ENCODE assay signal across 18 cellular contexts in the genomic region with DNA sequence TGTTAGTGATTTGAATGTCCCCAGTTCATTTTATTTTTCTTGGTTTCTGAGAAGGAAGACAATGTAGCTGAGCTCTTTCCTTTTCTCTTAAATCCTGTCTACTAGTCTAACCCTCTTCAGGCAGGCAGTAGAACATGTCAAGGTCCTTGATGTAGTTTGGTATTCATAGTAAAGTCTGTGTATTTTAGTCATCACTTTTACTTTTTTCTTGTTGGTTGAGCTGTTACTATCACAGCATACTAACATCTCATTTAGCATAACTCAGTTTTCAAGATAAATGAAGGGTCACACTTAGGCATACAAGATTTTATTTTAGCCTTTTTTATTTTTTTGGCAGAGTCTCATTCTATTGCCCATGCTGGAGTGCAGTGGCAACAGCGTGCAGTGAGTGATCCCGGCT.
DNase-seq lines count a peak whose midpoint lies in the region; ATAC-seq, FAIRE-seq and TF ChIP-seq lines count a peak whose summit lies in the region.
"Had no signal": no experiment of that assay in that cellular context is flagged by ENCODE, and none has a peak within 500 bp of the region (broad histone marks: within the 10 kb centered on the region; RNA-seq: fewer than 3 reads in every experiment).

No MANE protein-coding gene starts in this region.

- no peak overlapping the region for H3K27ac ChIP-seq in SJCRH30
- H3K27ac ChIP-seq in pancreas, result no peak overlapping the region
- H3K27ac ChIP-seq: GM23248, Peyer's patch had no signal

- H3K4me3 ChIP-seq in SJCRH30 (no peak overlapping the region), pancreas (no peak overlapping the region)
- H3K4me3 ChIP-seq: GM23248, HAP-1, Peyer's patch had no signal

- peaks cover 2 to 6% of the 10 kb centered on the region in 2 donors for H3K36me3 Mint-ChIP-seq in activated T-cell treated with anti-CD3 and anti-CD28 coated beads, Interleukin-2, amount 50 U/mL, for 72 hours (ENCODE audit: insufficient read depth in 2 of 2)
- peaks cover 12% of the 10 kb centered on the region for H3K36me3 Mint-ChIP-seq in activated CD8-positive, alpha-beta T cell treated with anti-CD3 and anti-CD28 coated beads for 36 hours (ENCODE audit: low read depth)
- peaks cover 7 to 9% of the 10 kb centered on the region in 2 donors for H3K36me3 Mint-ChIP-seq in naive B cell

- peak in 1 of 2 donors; percentile 35 for ATAC-seq in activated T-cell treated with anti-CD3 and anti-CD28 coated beads, Interleukin-2, amount 50 U/mL, for 72 hours (replicated peaks in 1 of 2)
- ATAC-seq in activated CD8-positive, alpha-beta T cell treated with anti-CD3 and anti-CD28 coated beads for 36 hours, result peak; percentile 12
- ATAC-seq in naive B cell (ENCODE audit: low read depth in 2 of 2), result no peak
- ATAC-seq in HG03432 (IDR thresholded peaks at IDR 0.05; ENCODE audit: unreplicated experiment), result no peak
- ATAC-seq in GM21723 (IDR thresholded peaks at IDR 0.05; ENCODE audit: unreplicated experiment), result no peak
- ATAC-seq in pancreas, result no peak
- ATAC-seq: HepG2 had no signal

- peak overlapping the region; percentile 52 for H3K27ac Mint-ChIP-seq in activated T-cell treated with anti-CD3 and anti-CD28 coated beads, Interleukin-2, amount 50 U/mL, for 72 hours
- H3K27ac Mint-ChIP-seq in activated CD8-positive, alpha-beta T cell treated with anti-CD3 and anti-CD28 coated beads for 36 hours, result peak overlapping the region; percentile 32
- peak overlapping the region in 5 of 6 donors; percentile 4 to 87 (median 56) for H3K27ac Mint-ChIP-seq in naive B cell

- 0 out of 2 replicates have a peak, but pooled peaks cover 2% of the 10 kb centered on the region for H3K9me3 ChIP-seq in SJCRH30 (replicated peaks)
- no peaks in the 10 kb centered on the region for H3K9me3 ChIP-seq in pancreas

- peak overlapping the region in 1 of 2 donors; percentile 22 for H3K4me3 Mint-ChIP-seq in activated T-cell treated with anti-CD3 and anti-CD28 coated beads, Interleukin-2, amount 50 U/mL, for 72 hours
- no peak overlapping the region for H3K4me3 Mint-ChIP-seq in activated CD8-positive, alpha-beta T cell treated with anti-CD3 and anti-CD28 coated beads for 36 hours
- peak overlapping the region in 1 of 8 donors; percentile 23 for H3K4me3 Mint-ChIP-seq in naive B cell

- POLR2A ChIA-PET in activated CD8-positive, alpha-beta T cell treated with anti-CD3 and anti-CD28 coated beads for 36 hours (lab: Charles Lee), result interaction anchor here (1.0 kb wide), 1 partner anchor 25 kb away, joined by 3 read pairs; no protein-coding TSS in a partner anchor

- DNase-seq in activated T-cell treated with anti-CD3 and anti-CD28 coated beads, Interleukin-2, amount 50 U/mL, for 72 hours, result no peak
- no peak for DNase-seq in activated T-cell treated with anti-CD3 and anti-CD28 coated beads, Interleukin-2, amount 50 U/mL, for 1 hour
- no peak for DNase-seq in activated CD8-positive, alpha-beta T cell treated with anti-CD3 and anti-CD28 coated beads for 36 hours
- no peak for DNase-seq in naive B cell
- no peak for DNase-seq in SJCRH30
- DNase-seq in pancreas, result no peak
- DNase-seq: 8988T, Calu3, GF-D8, GM23248, KBM-7, NCI-H1105 treated with DMSO at 0.1 percent for 48 hours, NCI-H1694, Peyer's patch had no signal

- WGBS in pancreas, 2 donors, result 98% methylated on average over 2 of the region's 2 CpGs

- CTCF ChIA-PET in activated CD8-positive, alpha-beta T cell treated with anti-CD3 and anti-CD28 coated beads for 36 hours (lab: Charles Lee), result interaction anchor here (1.0 to 1.5 kb wide), 2 partner anchors 20 to 292 kb away, joined by 3 read pairs; no protein-coding TSS in a partner anchor

- no peaks in the 10 kb centered on the region for H3K9me3 Mint-ChIP-seq in activated T-cell treated with anti-CD3 and anti-CD28 coated beads, Interleukin-2, amount 50 U/mL, for 72 hours
- peaks cover 4% of the 10 kb centered on the region for H3K9me3 Mint-ChIP-seq in activated CD8-positive, alpha-beta T cell treated with anti-CD3 and anti-CD28 coated beads for 36 hours
- peaks cover 0 to 1% (median 0%) of the 10 kb centered on the region in 7 donors for H3K9me3 Mint-ChIP-seq in naive B cell

- H3K27me3 Mint-ChIP-seq in activated T-cell treated with anti-CD3 and anti-CD28 coated beads, Interleukin-2, amount 50 U/mL, for 72 hours (ENCODE audit: low read depth), result no peaks in the 10 kb centered on the region
- no peaks in the 10 kb centered on the region for H3K27me3 Mint-ChIP-seq in activated CD8-positive, alpha-beta T cell treated with anti-CD3 and anti-CD28 coated beads for 36 hours
- no peaks in the 10 kb centered on the region for H3K27me3 Mint-ChIP-seq in naive B cell

- intact Hi-C loops in activated CD8-positive, alpha-beta T cell treated with anti-CD3 and anti-CD28 coated beads for 36 hours (cut with micrococcal nuclease), result no loop called here
- intact Hi-C loops in pancreas (cut with DNase I), result no loop called here

- peaks cover 40% of the 10 kb centered on the region for H3K4me1 Mint-ChIP-seq in activated T-cell treated with anti-CD3 and anti-CD28 coated beads, Interleukin-2, amount 50 U/mL, for 72 hours (ENCODE audit: low read depth)
- H3K4me1 Mint-ChIP-seq in activated CD8-positive, alpha-beta T cell treated with anti-CD3 and anti-CD28 coated beads for 36 hours (ENCODE audit: low read depth), result peaks cover 41% of the 10 kb centered on the region
- peaks cover 23 to 56% (median 45%) of the 10 kb centered on the region in 3 donors for H3K4me1 Mint-ChIP-seq in naive B cell

- H3K36me3 ChIP-seq in SJCRH30 (no peaks in the 10 kb centered on the region), pancreas (no peaks in the 10 kb centered on the region)

- H3K4me1 ChIP-seq in SJCRH30, result no peaks in the 10 kb centered on the region
- peaks cover 0 to 17% (median 9%) of the 10 kb centered on the region in 3 donors for H3K4me1 ChIP-seq in pancreas

- no peak for TF ChIP-seq CTCF in activated CD8-positive, alpha-beta T cell treated with anti-CD3 and anti-CD28 coated beads for 36 hours (IDR thresholded peaks at IDR 0.05)
- no peak for TF ChIP-seq CTCF in pancreas (IDR thresholded peaks at IDR 0.05)

- no peak for FAIRE-seq in pancreas (lab: Jason Lieb, UNC)
- FAIRE-seq: HepG2 had no signal

- H3K27me3 ChIP-seq in SJCRH30 (no peaks in the 10 kb centered on the region), pancreas (no peaks in the 10 kb centered on the region)
- H3K27me3 ChIP-seq: Peyer's patch had no signal
